In genomic region chr9:133843250-133843649, GRCh38 we compare ENCODE assay signal across 18 cellular contexts.
DNase-seq lines count a peak whose midpoint lies in the region; ATAC-seq and TF ChIP-seq lines count a peak whose summit lies in the region.
"Had no signal": no experiment of that assay in that cellular context is flagged by ENCODE, and none has a peak within 500 bp of the region (broad histone marks: within the 10 kb centered on the region; RNA-seq: fewer than 3 reads in every experiment).

No MANE protein-coding gene starts in this region.

- H3K4me3 ChIP-seq in HEK293 (ENCODE audit: low read depth, low read length) = no peak overlapping the region
- H3K4me3 ChIP-seq in uterus = no peak overlapping the region
- H3K4me3 ChIP-seq: GM12878, GM23248, HAP-1 had no signal

- DNase-seq in WTC11 (ENCODE audit: low spot score) = no peak
- DNase-seq in glutamatergic neuron = no peak
- no peak for DNase-seq in progenitor cell of endocrine pancreas (ENCODE audit: low spot score, unreplicated experiment)
- no peak for DNase-seq in uterus
- DNase-seq in GM10248 (ENCODE audit: extremely low spot score) = no peak
- DNase-seq: BE2C; CD4-positive, alpha-beta T cell; DMS 273 treated with DMSO at 0.1 percent for 48 hours; DMS79 treated with DMSO at 0.1 percent for 48 hours; GM23248; Kasumi-1; OCI-M1 had no signal

- H3K36me3 Mint-ChIP-seq in WTC11 (no peaks in the 10 kb centered on the region), glutamatergic neuron (ENCODE audit: unreplicated experiment) (no peaks in the 10 kb centered on the region), progenitor cell of endocrine pancreas (ENCODE audit: insufficient read depth) (peaks cover 2% of the 10 kb centered on the region)

- H3K9me3 ChIP-seq in HEK293 (ENCODE audit: control insufficient read depth, insufficient read depth, low read depth, low read length) = no peaks in the 10 kb centered on the region
- no peaks in the 10 kb centered on the region for H3K9me3 ChIP-seq in uterus
- H3K9me3 ChIP-seq: BE2C, HAP-1 had no signal

- POLR2A ChIA-PET in HEK293 (lab: Yijun Ruan, JAX) (no interaction called here), WTC11 (lab: Charles Lee) (no interaction called here), GM10248 (lab: Yijun Ruan, JAX) (no interaction called here)

- no peaks in the 10 kb centered on the region for H3K27me3 Mint-ChIP-seq in WTC11 (ENCODE audit: low read depth)
- H3K27me3 Mint-ChIP-seq in glutamatergic neuron (ENCODE audit: unreplicated experiment) = peaks cover 30% of the 10 kb centered on the region
- no peaks in the 10 kb centered on the region for H3K27me3 Mint-ChIP-seq in progenitor cell of endocrine pancreas

- TF ChIP-seq CTCF in HEK293 (tag by site-specific recombination; IDR thresholded peaks at IDR 0.05) (no peak), WTC11 (IDR thresholded peaks at IDR 0.05) (no peak), glutamatergic neuron (IDR thresholded peaks at IDR 0.05; ENCODE audit: partially characterized antibody, unreplicated experiment) (no peak), progenitor cell of endocrine pancreas (IDR thresholded peaks at IDR 0.05; ENCODE audit: unreplicated experiment) (no peak), uterus (IDR thresholded peaks at IDR 0.05) (no peak), GM10248 (IDR thresholded peaks at IDR 0.05; ENCODE audit: control extremely low read depth, extremely low read depth, low read depth, missing control alignments) (no peak)

- CTCF ChIA-PET in HEK293 (lab: Yijun Ruan, JAX) = no interaction called here
- CTCF ChIA-PET in WTC11 (lab: Charles Lee) = no interaction called here
- CTCF ChIA-PET in GM10248 (lab: Yijun Ruan, JAX) = interaction anchor here (1.7 kb wide), 1 partner anchor 19 kb away, joined by 6 read pairs; no protein-coding TSS in a partner anchor

- no peak for TF ChIP-seq POLR2A in uterus (IDR thresholded peaks at IDR 0.05)

- intact Hi-C loops in uterus (cut with DNase I; ENCODE audit: low total_unique reads) = no loop called here

- H3K4me1 ChIP-seq in HEK293 (ENCODE audit: control insufficient read depth, insufficient read depth, low read length) (no peaks in the 10 kb centered on the region), uterus (no peaks in the 10 kb centered on the region)
- H3K4me1 ChIP-seq: HAP-1 had no signal

- H3K27ac Mint-ChIP-seq in WTC11 (no peak overlapping the region), glutamatergic neuron (ENCODE audit: unreplicated experiment) (peak overlapping the region; percentile 22), progenitor cell of endocrine pancreas (peak overlapping the region; percentile 67)
- H3K27ac Mint-ChIP-seq: CD4-positive, alpha-beta T cell had no signal

- ATAC-seq in WTC11 (no peak), HG03196 (IDR thresholded peaks at IDR 0.05; ENCODE audit: unreplicated experiment) (no peak), HG02840 (IDR thresholded peaks at IDR 0.05; ENCODE audit: low FRiP score, unreplicated experiment) (no peak)
- ATAC-seq: GM12878, Right ventricle myocardium inferior had no signal

- H3K4me1 Mint-ChIP-seq in WTC11 = peaks cover 33% of the 10 kb centered on the region
- peaks cover 36% of the 10 kb centered on the region for H3K4me1 Mint-ChIP-seq in glutamatergic neuron (ENCODE audit: low read depth, unreplicated experiment)
- H3K4me1 Mint-ChIP-seq in progenitor cell of endocrine pancreas (ENCODE audit: low read depth) = peaks cover 14% of the 10 kb centered on the region

- H3K27me3 ChIP-seq in uterus = no peaks in the 10 kb centered on the region
- H3K27me3 ChIP-seq: BE2C had no signal

- H3K4me3 Mint-ChIP-seq in WTC11 = no peak overlapping the region
- no peak overlapping the region for H3K4me3 Mint-ChIP-seq in glutamatergic neuron (ENCODE audit: unreplicated experiment)
- H3K4me3 Mint-ChIP-seq in progenitor cell of endocrine pancreas (ENCODE audit: low read depth) = no peak overlapping the region
- H3K4me3 Mint-ChIP-seq: CD4-positive, alpha-beta T cell had no signal

- H3K9me3 Mint-ChIP-seq in WTC11 (no peaks in the 10 kb centered on the region), glutamatergic neuron (ENCODE audit: unreplicated experiment) (peaks cover 40% of the 10 kb centered on the region), progenitor cell of endocrine pancreas (ENCODE audit: low read depth) (no peaks in the 10 kb centered on the region)
- H3K9me3 Mint-ChIP-seq: CD4-positive, alpha-beta T cell had no signal

- H3K27ac ChIP-seq in HEK293 (ENCODE audit: extremely low read depth, low read depth, low read length) = no peak overlapping the region
- no peak overlapping the region for H3K27ac ChIP-seq in uterus
- H3K27ac ChIP-seq: GM23248 had no signal

- H3K36me3 ChIP-seq in HEK293 (ENCODE audit: control insufficient read depth in 2 of 2, insufficient read depth in 1 of 2, low read length in 2 of 2) = no peaks in the 10 kb centered on the region
- H3K36me3 ChIP-seq in uterus = no peaks in the 10 kb centered on the region
- H3K36me3 ChIP-seq: HAP-1 had no signal

TF ChIP-seq in HEK293, 187 proteins besides CTCF, POLR2A, EP300 and RAD21 (continues in another document):
- peak; percentile 98 for TF ChIP-seq ZNF121 (tag by site-specific recombination; IDR thresholded peaks at IDR 0.05)
- TF ChIP-seq, protein P1, sequence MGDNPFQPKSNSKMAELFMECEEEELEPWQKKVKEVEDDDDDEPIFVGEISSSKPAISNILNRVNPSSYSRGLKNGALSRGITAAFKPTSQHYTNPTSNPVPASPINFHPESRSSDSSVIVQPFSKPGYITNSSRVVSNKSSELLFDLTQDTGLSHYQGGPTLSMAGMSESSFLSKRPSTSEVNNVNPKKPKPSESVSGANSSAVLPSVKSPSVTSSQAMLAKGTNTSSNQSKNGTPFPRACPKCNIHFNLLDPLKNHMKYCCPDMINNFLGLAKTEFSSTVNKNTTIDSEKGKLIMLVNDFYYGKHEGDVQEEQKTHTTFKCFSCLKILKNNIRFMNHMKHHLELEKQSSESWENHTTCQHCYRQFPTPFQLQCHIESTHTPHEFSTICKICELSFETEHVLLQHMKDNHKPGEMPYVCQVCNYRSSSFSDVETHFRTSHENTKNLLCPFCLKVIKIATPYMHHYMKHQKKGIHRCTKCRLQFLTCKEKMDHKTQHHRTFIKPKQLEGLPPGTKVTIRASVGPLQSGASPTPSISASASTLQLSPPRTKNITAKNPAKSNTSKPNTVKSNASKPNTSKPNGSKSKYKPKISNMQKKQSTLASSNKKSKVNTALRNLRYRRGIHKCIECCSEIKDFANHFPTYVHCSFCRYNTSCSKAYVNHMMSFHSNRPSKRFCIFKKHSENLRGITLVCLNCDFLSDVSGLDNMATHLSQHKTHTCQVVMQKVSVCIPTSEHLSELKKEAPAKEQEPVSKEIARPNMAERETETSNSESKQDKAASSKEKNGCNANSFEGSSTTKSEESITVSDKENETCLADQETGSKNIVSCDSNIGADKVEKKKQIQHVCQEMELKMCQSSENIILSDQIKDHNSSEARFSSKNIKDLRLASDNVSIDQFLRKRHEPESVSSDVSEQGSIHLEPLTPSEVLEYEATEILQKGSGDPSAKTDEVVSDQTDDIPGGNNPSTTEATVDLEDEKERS (tag by site-specific recombination; IDR thresholded peaks at IDR 0.05) = no peak
- TF ChIP-seq KLF1 (tag by site-specific recombination; IDR thresholded peaks at IDR 0.05) = peak; percentile 8
- no peak for TF ChIP-seq ZNF133 (tag by site-specific recombination; IDR thresholded peaks at IDR 0.05)

TF ChIP-seq in WTC11, 78 proteins besides CTCF, POLR2A, EP300 and RAD21:
- TF ChIP-seq ZNF121 (CRISPR knock-in tag; IDR thresholded peaks at IDR 0.05) (peak; percentile 72; the same call in 1 of the 2 replicates), IRF2 (CRISPR knock-in tag; IDR thresholded peaks at IDR 0.05; ENCODE audit: borderline replicate concordance, low read depth) (no peak)

Comparison
In these comparisons a context has a peak if more than half of its experiments do, and no peak if none do; other contexts are left out.
1. Of the 8 proteins assayed by ChIP-seq in both HEK293 and WTC11: peak only in HEK293: none; only in WTC11: none; in both: ZNF121; in neither: 7.